Comparison of ENCODE assay signal across 8 cellular contexts in genomic region chr18:23437357-23438045, GRCh38.
DNase-seq lines count a peak whose midpoint lies in the region; ATAC-seq lines count a peak whose summit lies in the region.

No MANE protein-coding gene starts in this region.

- H3K27ac ChIP-seq in ACC112 (ENCODE audit: low read depth, low read length), result peak overlapping the region; percentile 34; the same call in 1 of the 2 replicates

- peak overlapping the region; percentile 91 for H3K4me3 ChIP-seq in ACC112 (ENCODE audit: low read depth, low read length)

- H2AFZ ChIP-seq in ACC112 (ENCODE audit: low read length, unreplicated experiment), result peak overlapping the region; percentile 54

- no peaks in the 10 kb centered on the region for H3K36me3 ChIP-seq in ACC112 (ENCODE audit: insufficient read depth, low read length)

- no peaks in the 10 kb centered on the region for H3K27me3 ChIP-seq in ACC112 (ENCODE audit: insufficient read depth, low read length)

- peaks cover 4% of the 10 kb centered on the region for H3K4me1 ChIP-seq in ACC112 (ENCODE audit: control insufficient read depth, insufficient read depth, low read length, unreplicated experiment)

- ATAC-seq in GM18517 (IDR thresholded peaks at IDR 0.05; ENCODE audit: unreplicated experiment) (peak; percentile 88), HG03025 (IDR thresholded peaks at IDR 0.05; ENCODE audit: low FRiP score, unreplicated experiment) (peak; percentile 93)

- H3K79me2 ChIP-seq in ACC112 (ENCODE audit: control insufficient read depth, insufficient read depth, low read length, unreplicated experiment), result no peaks in the 10 kb centered on the region

- peak; percentile 81 for DNase-seq in NCI-H2171 treated with DMSO at 0.1 percent for 48 hours (lab: John Stamatoyannopoulos, UW)
- peak; percentile 51 for DNase-seq in activated CD4-positive, CD25-positive, alpha-beta regulatory T cell treated with anti-CD3 and anti-CD28 coated beads, Interleukin-2, amount 50 U/mL, for 16 hours (ENCODE audit: low read depth, low spot score)
- DNase-seq in central memory CD4-positive, alpha-beta T cell, result peak; percentile 63
- DNase-seq in iris pigment epithelial cell (ENCODE audit: low read depth), result peak; percentile 78
- DNase-seq in stimulated activated CD4-positive, alpha-beta T cell treated with anti-CD3 and anti-CD28 coated beads, Interleukin-12 subunit alpha, Interleukin-12 subunit beta, amount 100 ng/mL, for 24 hours (ENCODE audit: low read depth in 2 of 2), result peak; percentile 47 to 80

Comparison
In these comparisons a context has a peak if more than half of its experiments do, and no peak if none do; other contexts are left out.
1. Peak in every context shown above with its lines: DNase-seq, ATAC-seq, H3K4me3 ChIP-seq and H3K27ac ChIP-seq.